ENCODE assay signal across 17 cellular contexts in genomic region chr13:67299072-67299635, GRCh38.
DNase-seq lines count a peak whose midpoint lies in the region; ATAC-seq and TF ChIP-seq lines count a peak whose summit lies in the region.
"Had no signal": no experiment of that assay in that cellular context is flagged by ENCODE, and none has a peak within 500 bp of the region (broad histone marks: within the 10 kb centered on the region; RNA-seq: fewer than 3 reads in every experiment).

No MANE protein-coding gene starts in this region.

- WGBS in mammary epithelial cell (ENCODE audit: low coverage, missing lambda C conversion rate): 67% methylated on average over 1 of the region's 1 CpG
- 79 to 88% methylated on average over 1 of the region's 1 CpG for WGBS in testis, 2 donors

- no peak overlapping the region for H3K4me3 Mint-ChIP-seq in activated naive CD4-positive, alpha-beta T cell treated with anti-CD3 and anti-CD28 coated beads for 36 hours
- no peak overlapping the region for H3K4me3 Mint-ChIP-seq in naive thymus-derived CD8-positive, alpha-beta T cell
- H3K4me3 Mint-ChIP-seq: B cell, endodermal cell, GM23338 had no signal

- DNase-seq in AG08395 (ENCODE audit: low spot score) (peak; percentile 73), mammary epithelial cell (peak; percentile 64), hepatic stellate cell (ENCODE audit: low spot score) (peak; percentile 3), testis (no peak), left ventricle myocardium superior (no peak)
- no peak for DNase-seq in activated naive CD4-positive, alpha-beta T cell treated with anti-CD3 and anti-CD28 coated beads for 36 hours
- no peak for DNase-seq in naive thymus-derived CD8-positive, alpha-beta T cell
- DNase-seq: activated CD4-positive, alpha-beta T cell treated with anti-CD3 and anti-CD28 coated beads for 1 hour; activated T-cell treated with anti-CD3 and anti-CD28 coated beads, Interleukin-2, amount 50 U/mL, for 48 hours; DND-41; endodermal cell; NCI-H2029; stimulated activated CD4-positive, alpha-beta T cell treated with anti-CD3 and anti-CD28 coated beads, Interleukin-2, amount 100 ng/mL, for 24 hours had no signal

- H3K27ac ChIP-seq in mammary epithelial cell (ENCODE audit: insufficient read depth, low read depth, low read length) (peak overlapping the region; percentile 38), testis (no peak overlapping the region)

- dilution Hi-C loops in mammary epithelial cell (cut with HindIII; ENCODE audit: low sequenced_read_pairs): no loop called here

- intact Hi-C loops in mammary epithelial cell (cut with micrococcal nuclease) (no loop called here), testis (cut with DNase I; ENCODE audit: low total_unique reads) (no loop called here), left ventricle myocardium superior (cut with micrococcal nuclease) (no loop called here)
- intact Hi-C loops in activated naive CD4-positive, alpha-beta T cell treated with anti-CD3 and anti-CD28 coated beads for 36 hours (cut with micrococcal nuclease): no loop called here

- BruUV-seq in mammary epithelial cell (replicated peaks; lab: Mats Ljungman, UMichigan): no TSS peak

- no peaks in the 10 kb centered on the region for H3K9me3 Mint-ChIP-seq in activated naive CD4-positive, alpha-beta T cell treated with anti-CD3 and anti-CD28 coated beads for 36 hours
- peaks cover 0 to 20% (median 0%) of the 10 kb centered on the region in 9 donors for H3K9me3 Mint-ChIP-seq in naive thymus-derived CD8-positive, alpha-beta T cell
- H3K9me3 Mint-ChIP-seq: endodermal cell, GM23338 had no signal

- no peak overlapping the region for H3K27ac Mint-ChIP-seq in activated naive CD4-positive, alpha-beta T cell treated with anti-CD3 and anti-CD28 coated beads for 36 hours
- no peak overlapping the region for H3K27ac Mint-ChIP-seq in naive thymus-derived CD8-positive, alpha-beta T cell
- H3K27ac Mint-ChIP-seq: B cell, endodermal cell, GM23338, progenitor cell of endocrine pancreas had no signal

- no peak for TF ChIP-seq POLR2A in testis (IDR thresholded peaks at IDR 0.05)

- peaks cover 2% of the 10 kb centered on the region for H3K4me1 ChIP-seq in mammary epithelial cell (ENCODE audit: insufficient read depth, low read length)
- no peaks in the 10 kb centered on the region for H3K4me1 ChIP-seq in testis

- H2AFZ ChIP-seq in mammary epithelial cell (ENCODE audit: low read depth, low read length): peak overlapping the region; percentile 36
- H2AFZ ChIP-seq: GM23338 had no signal

- TF ChIP-seq RAD21 in Ishikawa (IDR thresholded peaks at IDR 0.05; ENCODE audit: low read depth): no peak

- TF ChIP-seq CTCF in mammary epithelial cell (conservative IDR thresholded peaks at IDR 0.05 in 1 of 2, IDR thresholded peaks at IDR 0.05 in 1 of 2; ENCODE audit: extremely low read depth in 1 of 2, insufficient read depth in 1 of 2, low read depth in 1 of 2, low read length in 2 of 2) (no peak), testis (IDR thresholded peaks at IDR 0.05) (no peak)

- H3K4me3 ChIP-seq in mammary epithelial cell (replicated peaks in 1 of 3; ENCODE audit: insufficient read depth in 1 of 3, low read depth in 2 of 3, low read length in 3 of 3) (no peak overlapping the region), testis (no peak overlapping the region)
- H3K4me3 ChIP-seq: GM23338 had no signal

- no peak for ATAC-seq in left ventricle myocardium superior
- ATAC-seq in naive thymus-derived CD8-positive, alpha-beta T cell: no peak
- ATAC-seq: GM23338 had no signal

- in situ Hi-C loops in mammary epithelial cell (cut with MboI; ENCODE audit: low sequenced_read_pairs in 2 of 2): no loop called here

- no peaks in the 10 kb centered on the region for H4K20me1 ChIP-seq in mammary epithelial cell (ENCODE audit: insufficient read depth, low read length)

- peak overlapping the region; percentile 34 for H3K4me2 ChIP-seq in mammary epithelial cell (ENCODE audit: insufficient read depth, low read depth, low read length)
- H3K4me2 ChIP-seq: GM23338 had no signal

- H3K9ac ChIP-seq in mammary epithelial cell (ENCODE audit: insufficient read depth, low read length): no peak overlapping the region

- CTCF ChIA-PET in mammary epithelial cell (lab: Charles Lee; ENCODE audit: low non-redundant PET): no interaction called here
- CTCF ChIA-PET in activated naive CD4-positive, alpha-beta T cell treated with anti-CD3 and anti-CD28 coated beads for 36 hours (lab: Charles Lee): no interaction called here

- no peaks in the 10 kb centered on the region for H3K27me3 Mint-ChIP-seq in activated naive CD4-positive, alpha-beta T cell treated with anti-CD3 and anti-CD28 coated beads for 36 hours (ENCODE audit: low read depth)
- no peaks in the 10 kb centered on the region for H3K27me3 Mint-ChIP-seq in naive thymus-derived CD8-positive, alpha-beta T cell
- H3K27me3 Mint-ChIP-seq: B cell, progenitor cell of endocrine pancreas had no signal

- no peaks in the 10 kb centered on the region for H3K36me3 Mint-ChIP-seq in activated naive CD4-positive, alpha-beta T cell treated with anti-CD3 and anti-CD28 coated beads for 36 hours (ENCODE audit: low read depth)
- no peaks in the 10 kb centered on the region for H3K36me3 Mint-ChIP-seq in naive thymus-derived CD8-positive, alpha-beta T cell

- no peaks in the 10 kb centered on the region for H3K36me3 ChIP-seq in mammary epithelial cell (ENCODE audit: insufficient read depth, low read length)
- H3K36me3 ChIP-seq in testis (ENCODE audit: low read depth, missing control alignments): no peaks in the 10 kb centered on the region

- H3K27me3 ChIP-seq in mammary epithelial cell (ENCODE audit: insufficient read depth, low read length) (no peaks in the 10 kb centered on the region), testis (no peaks in the 10 kb centered on the region)

- H3K79me2 ChIP-seq in mammary epithelial cell (ENCODE audit: insufficient read depth, low read length): no peaks in the 10 kb centered on the region

- no peaks in the 10 kb centered on the region for H3K4me1 Mint-ChIP-seq in activated naive CD4-positive, alpha-beta T cell treated with anti-CD3 and anti-CD28 coated beads for 36 hours (ENCODE audit: low read depth)
- H3K4me1 Mint-ChIP-seq in naive thymus-derived CD8-positive, alpha-beta T cell: no peaks in the 10 kb centered on the region
- H3K4me1 Mint-ChIP-seq: B cell, endodermal cell, GM23338 had no signal

- POLR2A ChIA-PET in naive thymus-derived CD8-positive, alpha-beta T cell (lab: Charles Lee): no interaction called here

- H3K9me3 ChIP-seq in mammary epithelial cell (replicated peaks; ENCODE audit: insufficient read depth, low read length): no peaks in the 10 kb centered on the region
- no peaks in the 10 kb centered on the region for H3K9me3 ChIP-seq in testis

- peak; percentile 61; the same call in 1 of the 2 replicates for TF ChIP-seq EP300 in Ishikawa (IDR thresholded peaks at IDR 0.05; ENCODE audit: borderline replicate concordance)

TF ChIP-seq in Ishikawa, 13 proteins besides CTCF, POLR2A, EP300 and RAD21:
- TF ChIP-seq EGR1 (IDR thresholded peaks at IDR 0.05) (no peak), FOXM1 (IDR thresholded peaks at IDR 0.05; ENCODE audit: borderline replicate concordance, low read depth) (peak; percentile 19; the same call in 1 of the 2 replicates), YY1 (IDR thresholded peaks at IDR 0.05; ENCODE audit: low read depth) (no peak), ZBTB7A (IDR thresholded peaks at IDR 0.05; ENCODE audit: low read depth) (no peak), TCF12 (IDR thresholded peaks at IDR 0.05; ENCODE audit: low read depth) (peak; percentile 48; the same call in 1 of the 2 replicates), CREB1 (IDR thresholded peaks at IDR 0.05; ENCODE audit: low read depth) (no peak), TEAD4 (IDR thresholded peaks at IDR 0.05) (peak; percentile 54; the same call in 1 of the 2 replicates), MAX (IDR thresholded peaks at IDR 0.05) (no peak), TAF1 (IDR thresholded peaks at IDR 0.05; ENCODE audit: low read depth) (no peak), NFIC (IDR thresholded peaks at IDR 0.05) (peak; percentile 61), CEBPB (IDR thresholded peaks at IDR 0.05) (no peak)
- TF ChIP-seq, protein P1, sequence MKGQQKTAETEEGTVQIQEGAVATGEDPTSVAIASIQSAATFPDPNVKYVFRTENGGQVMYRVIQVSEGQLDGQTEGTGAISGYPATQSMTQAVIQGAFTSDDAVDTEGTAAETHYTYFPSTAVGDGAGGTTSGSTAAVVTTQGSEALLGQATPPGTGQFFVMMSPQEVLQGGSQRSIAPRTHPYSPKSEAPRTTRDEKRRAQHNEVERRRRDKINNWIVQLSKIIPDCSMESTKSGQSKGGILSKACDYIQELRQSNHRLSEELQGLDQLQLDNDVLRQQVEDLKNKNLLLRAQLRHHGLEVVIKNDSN (IDR thresholded peaks at IDR 0.05): no peak
- TF ChIP-seq, protein P2, sequence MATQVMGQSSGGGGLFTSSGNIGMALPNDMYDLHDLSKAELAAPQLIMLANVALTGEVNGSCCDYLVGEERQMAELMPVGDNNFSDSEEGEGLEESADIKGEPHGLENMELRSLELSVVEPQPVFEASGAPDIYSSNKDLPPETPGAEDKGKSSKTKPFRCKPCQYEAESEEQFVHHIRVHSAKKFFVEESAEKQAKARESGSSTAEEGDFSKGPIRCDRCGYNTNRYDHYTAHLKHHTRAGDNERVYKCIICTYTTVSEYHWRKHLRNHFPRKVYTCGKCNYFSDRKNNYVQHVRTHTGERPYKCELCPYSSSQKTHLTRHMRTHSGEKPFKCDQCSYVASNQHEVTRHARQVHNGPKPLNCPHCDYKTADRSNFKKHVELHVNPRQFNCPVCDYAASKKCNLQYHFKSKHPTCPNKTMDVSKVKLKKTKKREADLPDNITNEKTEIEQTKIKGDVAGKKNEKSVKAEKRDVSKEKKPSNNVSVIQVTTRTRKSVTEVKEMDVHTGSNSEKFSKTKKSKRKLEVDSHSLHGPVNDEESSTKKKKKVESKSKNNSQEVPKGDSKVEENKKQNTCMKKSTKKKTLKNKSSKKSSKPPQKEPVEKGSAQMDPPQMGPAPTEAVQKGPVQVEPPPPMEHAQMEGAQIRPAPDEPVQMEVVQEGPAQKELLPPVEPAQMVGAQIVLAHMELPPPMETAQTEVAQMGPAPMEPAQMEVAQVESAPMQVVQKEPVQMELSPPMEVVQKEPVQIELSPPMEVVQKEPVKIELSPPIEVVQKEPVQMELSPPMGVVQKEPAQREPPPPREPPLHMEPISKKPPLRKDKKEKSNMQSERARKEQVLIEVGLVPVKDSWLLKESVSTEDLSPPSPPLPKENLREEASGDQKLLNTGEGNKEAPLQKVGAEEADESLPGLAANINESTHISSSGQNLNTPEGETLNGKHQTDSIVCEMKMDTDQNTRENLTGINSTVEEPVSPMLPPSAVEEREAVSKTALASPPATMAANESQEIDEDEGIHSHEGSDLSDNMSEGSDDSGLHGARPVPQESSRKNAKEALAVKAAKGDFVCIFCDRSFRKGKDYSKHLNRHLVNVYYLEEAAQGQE (IDR thresholded peaks at IDR 0.05; ENCODE audit: low read depth): no peak

Comparison
In these comparisons a context has a peak if more than half of its experiments do, and no peak if none do; other contexts are left out.
1. DNase-seq: peak in AG08395 (single experiment), mammary epithelial cell (single experiment) and hepatic stellate cell (single experiment); none in activated naive CD4-positive, alpha-beta T cell treated with anti-CD3 and anti-CD28 coated beads for 36 hours (single experiment), testis (single experiment), left ventricle myocardium superior (single experiment) and naive thymus-derived CD8-positive, alpha-beta T cell (0 of 10).